ENCODE assay signal across 17 cellular contexts in genomic region chr2:174174741-174175140, GRCh38.
"Had no signal": no experiment of that assay in that cellular context is flagged by ENCODE, and none has a peak within 500 bp of the region (broad histone marks: within the 10 kb centered on the region; RNA-seq: fewer than 3 reads in every experiment).

No MANE protein-coding gene starts in this region.

- H3K36me3 ChIP-seq: ascending aorta, breast epithelium, lower lobe of right lung, prostate gland, right atrium auricular region, thyroid gland had no signal

- H3K27me3 Mint-ChIP-seq: activated CD4-positive, alpha-beta T cell treated with anti-CD3 and anti-CD28 coated beads, Interleukin-2, amount 10 ng/mL, durations not matched to agents 24 days and 14 days; activated naive CD4-positive, alpha-beta T cell treated with anti-CD3 and anti-CD28 coated beads, Interleukin-2, amount 50 U/mL, for 24 hours; naive thymus-derived CD8-positive, alpha-beta T cell had no signal

- ATAC-seq: activated CD8-positive, alpha-beta T cell treated with anti-CD3 and anti-CD28 coated beads, Interleukin-2, amount 10 ng/mL, durations not matched to agents 7 days and 5 days; esophagus mucosa; left cardiac atrium; lower lobe of right lung; naive thymus-derived CD8-positive, alpha-beta T cell had no signal

- H3K4me1 ChIP-seq: ascending aorta, breast epithelium, lower lobe of right lung, prostate gland, right atrium auricular region had no signal

- H3K27me3 ChIP-seq: ascending aorta, breast epithelium, right atrium auricular region, thyroid gland had no signal

- DNase-seq: activated CD4-positive, alpha-beta T cell treated with anti-CD3 and anti-CD28 coated beads, Interleukin-2, amount 10 ng/mL, durations not matched to agents 24 days and 14 days; activated CD8-positive, alpha-beta T cell treated with anti-CD3 and anti-CD28 coated beads, Interleukin-2, amount 10 ng/mL, durations not matched to agents 7 days and 5 days; activated effector memory CD4-positive, alpha-beta T cell treated with anti-CD3 and anti-CD28 coated beads, Interleukin-2, amount 50 U/mL, for 16 hours; activated T-cell treated with anti-CD3 and anti-CD28 coated beads, Interleukin-2, amount 50 U/mL, for 48 hours; left cardiac atrium; lower lobe of right lung; naive thymus-derived CD8-positive, alpha-beta T cell; stimulated activated CD4-positive, alpha-beta T cell treated with anti-CD3 and anti-CD28 coated beads, Interleukin-2, amount 100 ng/mL, for 24 hours; stimulated activated naive CD4-positive, alpha-beta T cell treated with Interleukin-2 at 50 U/mL for 16 hours; thyroid gland had no signal

- H3K4me3 ChIP-seq: ascending aorta, breast epithelium, coronary artery, lower lobe of right lung, prostate gland, right atrium auricular region, thyroid gland had no signal

- H3K27ac ChIP-seq: ascending aorta, breast epithelium, coronary artery, lower lobe of right lung, prostate gland, right atrium auricular region, thyroid gland had no signal

- H3K4me3 Mint-ChIP-seq: activated CD4-positive, alpha-beta T cell treated with anti-CD3 and anti-CD28 coated beads, Interleukin-2, amount 10 ng/mL, durations not matched to agents 24 days and 14 days; activated CD8-positive, alpha-beta T cell treated with anti-CD3 and anti-CD28 coated beads, Interleukin-2, amount 10 ng/mL, durations not matched to agents 7 days and 5 days; activated naive CD4-positive, alpha-beta T cell treated with anti-CD3 and anti-CD28 coated beads, Interleukin-2, amount 50 U/mL, for 24 hours; naive thymus-derived CD8-positive, alpha-beta T cell had no signal

- H3K9me3 ChIP-seq: prostate gland, thyroid gland had no signal

- H3K27ac Mint-ChIP-seq: activated CD4-positive, alpha-beta T cell treated with anti-CD3 and anti-CD28 coated beads, Interleukin-2, amount 10 ng/mL, durations not matched to agents 24 days and 14 days; activated CD8-positive, alpha-beta T cell treated with anti-CD3 and anti-CD28 coated beads, Interleukin-2, amount 10 ng/mL, durations not matched to agents 7 days and 5 days; activated naive CD4-positive, alpha-beta T cell treated with anti-CD3 and anti-CD28 coated beads, Interleukin-2, amount 50 U/mL, for 24 hours; naive thymus-derived CD8-positive, alpha-beta T cell had no signal
